ENCODE assay signal across 8 cellular contexts in the genomic region with DNA sequence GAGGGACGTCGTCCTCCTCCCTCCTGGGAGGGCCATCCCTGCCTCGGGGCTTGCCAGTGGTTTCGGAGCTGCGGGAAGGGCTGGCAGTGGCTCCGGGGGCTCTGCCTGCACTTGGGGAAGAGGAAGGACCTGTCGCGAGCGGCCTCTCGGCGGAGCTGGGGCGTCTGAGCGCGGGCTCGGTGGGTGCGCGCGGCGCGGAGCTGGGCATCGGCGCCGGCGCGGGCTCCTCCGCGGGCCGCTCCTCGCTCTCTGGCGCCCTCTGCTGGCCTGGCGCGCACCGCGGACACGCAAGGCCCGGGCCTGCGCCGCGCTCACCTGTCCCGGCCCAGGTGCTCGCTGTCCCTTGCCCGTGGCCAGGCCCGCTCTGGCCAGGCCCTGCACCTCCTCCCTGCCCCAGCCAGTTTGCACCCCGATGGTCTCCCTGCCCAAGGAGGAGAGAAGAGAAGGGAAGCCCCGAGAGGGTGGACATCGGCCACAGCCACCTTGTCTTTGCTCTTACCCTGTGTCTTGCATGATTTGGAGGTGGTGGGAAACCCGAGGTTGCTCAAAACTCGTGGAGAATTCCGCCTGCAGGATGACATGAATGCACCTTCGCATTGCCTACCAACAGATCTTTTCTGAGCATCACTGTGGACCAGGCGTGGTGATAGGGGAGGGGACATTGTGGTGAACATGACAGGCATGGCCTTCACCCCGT.
A peak's percentile ranks its signal among the peaks of the same experiment; 100 is the strongest.
DNase-seq lines count a peak whose midpoint lies in the region.
"Not testable (repeated sequence)": the region's sequence is repeated elsewhere in the genome, so short reads cannot be mapped to it uniquely, and the experiment has no call there.

No MANE protein-coding gene starts in this region.

- not testable (repeated sequence) for H3K9me3 ChIP-seq in duodenal mucosa (ENCODE audit: control insufficient read depth in 1 of 2, low read length in 2 of 2)

- H3K4me3 ChIP-seq in duodenal mucosa (ENCODE audit: low read depth in 1 of 2, low read length in 2 of 2) = peak overlapping the region; percentile 22 to 50

- not testable (repeated sequence) for H3K36me3 ChIP-seq in duodenal mucosa (ENCODE audit: control insufficient read depth in 1 of 2, insufficient read depth in 2 of 2, low read length in 2 of 2)

- H3K27ac ChIP-seq in duodenal mucosa (ENCODE audit: low read depth, low read length); substantia nigra (ENCODE audit: low read depth, low read length, poor library complexity, severe bottlenecking): not testable (repeated sequence)

- H3K27me3 ChIP-seq in duodenal mucosa (ENCODE audit: control insufficient read depth in 1 of 2, insufficient read depth in 2 of 2, low read length in 2 of 2) = not testable (repeated sequence)

- not testable (repeated sequence) for H3K4me1 ChIP-seq in duodenal mucosa (ENCODE audit: control insufficient read depth in 1 of 2, insufficient read depth in 2 of 2, low read length in 2 of 2)

- H3K9ac ChIP-seq in duodenal mucosa (ENCODE audit: low read depth in 1 of 2, low read length in 2 of 2) = not testable (repeated sequence)

- peak; percentile 10 for DNase-seq in DMS79 treated with DMSO at 0.1 percent for 48 hours (lab: John Stamatoyannopoulos, UW)
- peak; percentile 3 for DNase-seq in LHCN-M2 (ENCODE audit: low read depth)
- peak; percentile 75 for DNase-seq in RPMI8226
- DNase-seq in activated T-cell treated with anti-CD3 and anti-CD28 coated beads for 48 hours (ENCODE audit: low read depth) = peak; percentile 75
- peak; percentile 62 for DNase-seq in inferior parietal cortex (ENCODE audit: extremely low spot score)
- DNase-seq in retina = peak; percentile 88
- peak in 26 of 49 donors; percentile 2 to 80 (median 22) for DNase-seq in substantia nigra (lab: John Stamatoyannopoulos, UW)

Comparison
In these comparisons a context has a peak if more than half of its experiments do, and no peak if none do; other contexts are left out.
1. DNase-seq: peak in every context shown above with its lines; median percentile 88 in retina; 75 in RPMI8226; 75 in activated T-cell treated with anti-CD3 and anti-CD28 coated beads for 48 hours; 62 in inferior parietal cortex; 22 in substantia nigra; 10 in DMS79 treated with DMSO at 0.1 percent for 48 hours; 3 in LHCN-M2.